19 cellular contexts compared by ENCODE assay signal in genomic region chr6:161476711-161477110, GRCh38.
DNase-seq lines count a peak whose midpoint lies in the region; ATAC-seq, FAIRE-seq and TF ChIP-seq lines count a peak whose summit lies in the region.
"Had no signal": no experiment of that assay in that cellular context is flagged by ENCODE, and none has a peak within 500 bp of the region (broad histone marks: within the 10 kb centered on the region; RNA-seq: fewer than 3 reads in every experiment).

No MANE protein-coding gene starts in this region.

- peak in 1 of 2 donors; percentile 29 for DNase-seq in heart right ventricle
- no peak for DNase-seq in Right ventricle myocardium superior
- peak; percentile 90 for DNase-seq in dermis blood vessel endothelial cell
- no peak for DNase-seq in lung (ENCODE audit: low spot score)
- DNase-seq in superior temporal gyrus (ENCODE audit: extremely low spot score): peak; percentile 31
- no peak for DNase-seq in kidney
- DNase-seq in left lobe of liver (ENCODE audit: low spot score): no peak
- DNase-seq in Calu3: no peak
- DNase-seq: activated naive CD8-positive, alpha-beta T cell treated with anti-CD3 and anti-CD28 coated beads for 36 hours; erythroblast; H7; IMR-90; mesenchymal stem cell; NCI-H1105; NCI-H345; occipital lobe; Peyer's patch; stomach; T-helper 1 cell had no signal

- no peak overlapping the region for H3K4me3 Mint-ChIP-seq in Calu3 (ENCODE audit: low read depth, unreplicated experiment)
- H3K4me3 Mint-ChIP-seq: activated naive CD8-positive, alpha-beta T cell treated with anti-CD3 and anti-CD28 coated beads for 36 hours had no signal

- no peaks in the 10 kb centered on the region for H3K4me1 Mint-ChIP-seq in Calu3 (ENCODE audit: low read depth, unreplicated experiment)
- H3K4me1 Mint-ChIP-seq: activated naive CD8-positive, alpha-beta T cell treated with anti-CD3 and anti-CD28 coated beads for 36 hours had no signal

- ATAC-seq in heart right ventricle: peak in 7 of 8 donors; percentile 64 to 94 (median 88)
- no peak for ATAC-seq in Right ventricle myocardium superior (ENCODE audit: poor library complexity)
- peak; percentile 27 for ATAC-seq in lung (ENCODE audit: insufficient read depth, low FRiP score)
- ATAC-seq in left lobe of liver: no peak

- no peak overlapping the region for H3K27ac Mint-ChIP-seq in Calu3 (ENCODE audit: unreplicated experiment)
- H3K27ac Mint-ChIP-seq: activated naive CD8-positive, alpha-beta T cell treated with anti-CD3 and anti-CD28 coated beads for 36 hours had no signal

- TF ChIP-seq CTCF in heart right ventricle (IDR thresholded peaks at IDR 0.05) (no peak), lung (IDR thresholded peaks at IDR 0.05; ENCODE audit: control extremely low read depth, extremely low read depth) (no peak), kidney (IDR thresholded peaks at IDR 0.05; ENCODE audit: borderline replicate concordance, extremely low read depth, insufficient read depth) (no peak), Calu3 (IDR thresholded peaks at IDR 0.05; ENCODE audit: unreplicated experiment) (no peak)

- no peak for FAIRE-seq in kidney (lab: Jason Lieb, UNC)

- CTCF ChIA-PET in Calu3 (lab: Charles Lee): interaction anchor here (0.6 kb wide), 1 partner anchor 14 kb away, joined by 4 read pairs; no protein-coding TSS in a partner anchor

- intact Hi-C loops in heart right ventricle (cut with DNase I) (no loop called here), Right ventricle myocardium superior (cut with DNase I) (no loop called here), kidney (cut with DNase I) (no loop called here), Calu3 (cut with micrococcal nuclease; ENCODE audit: unreplicated experiment) (no loop called here)

- H3K27me3 ChIP-seq in heart right ventricle: no peaks in the 10 kb centered on the region
- no peaks in the 10 kb centered on the region for H3K27me3 ChIP-seq in lung (ENCODE audit: control insufficient read depth, insufficient read depth)
- H3K27me3 ChIP-seq: Peyer's patch, stomach had no signal

- no TSS peak for BruUV-seq in Calu3 (replicated peaks; lab: Mats Ljungman, UMichigan)

- H3K27ac ChIP-seq in heart right ventricle: peak overlapping the region in 6 of 10 donors; percentile 16 to 63 (median 52)
- no peak overlapping the region for H3K27ac ChIP-seq in lung (ENCODE audit: low read depth in 1 of 2, low read length in 1 of 2)
- H3K27ac ChIP-seq in kidney (ENCODE audit: low read depth in 2 of 2, low read length in 2 of 2): no peak overlapping the region
- H3K27ac ChIP-seq: Peyer's patch, stomach had no signal

- no peaks in the 10 kb centered on the region for H3K36me3 Mint-ChIP-seq in Calu3 (ENCODE audit: insufficient read depth, unreplicated experiment)
- H3K36me3 Mint-ChIP-seq: activated naive CD8-positive, alpha-beta T cell treated with anti-CD3 and anti-CD28 coated beads for 36 hours had no signal

- H3K4me3 ChIP-seq in heart right ventricle (peak overlapping the region in 2 of 10 donors; percentile 4 to 5), lung (no peak overlapping the region), kidney (ENCODE audit: low read length in 2 of 2) (no peak overlapping the region)
- H3K4me3 ChIP-seq: Peyer's patch, stomach had no signal

- H3K4me1 ChIP-seq in heart right ventricle (peaks cover 0 to 11% (median 6%) of the 10 kb centered on the region in 9 donors), lung (ENCODE audit: control insufficient read depth in 2 of 2, insufficient read depth in 2 of 2, low read length in 2 of 2) (no peaks in the 10 kb centered on the region), kidney (ENCODE audit: control insufficient read depth in 1 of 2, insufficient read depth in 1 of 2, low read depth in 1 of 2, low read length in 2 of 2) (peaks cover 5 to 13% of the 10 kb centered on the region in 2 donors)
- H3K4me1 ChIP-seq: Peyer's patch, stomach had no signal

- H3K9me3 ChIP-seq in heart right ventricle (no peaks in the 10 kb centered on the region), lung (ENCODE audit: control insufficient read depth in 2 of 2, insufficient read depth in 1 of 2, low read length in 1 of 2) (no peaks in the 10 kb centered on the region), kidney (ENCODE audit: control insufficient read depth in 1 of 2, low read length in 2 of 2) (no peaks in the 10 kb centered on the region)
- H3K9me3 ChIP-seq: Peyer's patch, stomach had no signal

- no peaks in the 10 kb centered on the region for H3K36me3 ChIP-seq in heart right ventricle
- H3K36me3 ChIP-seq in lung (ENCODE audit: control insufficient read depth in 2 of 2, insufficient read depth in 2 of 2, low read length in 2 of 2): no peaks in the 10 kb centered on the region
- H3K36me3 ChIP-seq in kidney (ENCODE audit: control insufficient read depth in 1 of 2, insufficient read depth in 2 of 2, low read length in 2 of 2): no peaks in the 10 kb centered on the region
- H3K36me3 ChIP-seq: Peyer's patch, stomach had no signal

- no peaks in the 10 kb centered on the region for H3K27me3 Mint-ChIP-seq in Calu3 (ENCODE audit: unreplicated experiment)
- H3K27me3 Mint-ChIP-seq: activated naive CD8-positive, alpha-beta T cell treated with anti-CD3 and anti-CD28 coated beads for 36 hours had no signal

- H3K9me3 Mint-ChIP-seq in Calu3 (ENCODE audit: low read depth, unreplicated experiment): no peaks in the 10 kb centered on the region
- H3K9me3 Mint-ChIP-seq: activated naive CD8-positive, alpha-beta T cell treated with anti-CD3 and anti-CD28 coated beads for 36 hours had no signal

- 48 to 62% methylated on average over 9 of the region's 9 CpGs for WGBS in heart right ventricle, 2 donors
- 87 to 94% methylated on average over 9 of the region's 9 CpGs for WGBS in lung, 2 donors

- no peak overlapping the region for H3K9ac ChIP-seq in kidney (ENCODE audit: low read length in 2 of 2)

Comparison
In these comparisons a context has a peak if more than half of its experiments do, and no peak if none do; other contexts are left out.
1. ATAC-seq: peak in heart right ventricle (7 of 8) and lung (single experiment); none in Right ventricle myocardium superior (single experiment) and left lobe of liver (single experiment).
2. DNase-seq: peak in dermis blood vessel endothelial cell (single experiment) and superior temporal gyrus (single experiment); none in Right ventricle myocardium superior (single experiment), lung (single experiment), kidney (single experiment), left lobe of liver (single experiment) and Calu3 (single experiment).
3. H3K27ac ChIP-seq: peak in heart right ventricle (6 of 10); none in lung (0 of 2) and kidney (0 of 2).